ENCODE assay signal across 17 cellular contexts in genomic region chr22:27203276-27203660, GRCh38.
A peak's percentile ranks its signal among the peaks of the same experiment; 100 is the strongest.
DNase-seq lines count a peak whose midpoint lies in the region; TF ChIP-seq lines count a peak whose summit lies in the region.
"Had no signal": no experiment of that assay in that cellular context is flagged by ENCODE, and none has a peak within 500 bp of the region (broad histone marks: within the 10 kb centered on the region; RNA-seq: fewer than 3 reads in every experiment).

No MANE protein-coding gene starts in this region.

- H3K36me3 ChIP-seq in mammary epithelial cell (ENCODE audit: insufficient read depth, low read length): no peaks in the 10 kb centered on the region
- H3K36me3 ChIP-seq in mesenchymal stem cell (ENCODE audit: control insufficient read depth in 1 of 2, insufficient read depth in 2 of 2, low read depth in 1 of 2, low read length in 2 of 2): no peaks in the 10 kb centered on the region
- H3K36me3 ChIP-seq in smooth muscle cell (ENCODE audit: low read depth): no peaks in the 10 kb centered on the region
- H3K36me3 ChIP-seq in suprapubic skin: no peaks in the 10 kb centered on the region
- H3K36me3 ChIP-seq: adrenal gland, BE2C, heart left ventricle had no signal

- peak overlapping the region; percentile 91 for H4K91ac ChIP-seq in mesenchymal stem cell (ENCODE audit: low read length)

- TF ChIP-seq EP300 in suprapubic skin (IDR thresholded peaks at IDR 0.05): no peak

- in situ Hi-C loops in mammary epithelial cell (cut with MboI; ENCODE audit: low sequenced_read_pairs in 2 of 2): no loop called here

- H3K27me3 ChIP-seq in mammary epithelial cell (ENCODE audit: insufficient read depth, low read length) (no peaks in the 10 kb centered on the region), mesenchymal stem cell (ENCODE audit: control insufficient read depth in 1 of 2, insufficient read depth in 1 of 2, low read length in 2 of 2) (peaks cover 0 to 56% of the 10 kb centered on the region in 2 experiments), smooth muscle cell (ENCODE audit: low read depth) (no peaks in the 10 kb centered on the region), suprapubic skin (no peaks in the 10 kb centered on the region)
- H3K27me3 ChIP-seq: BE2C had no signal

- H3K18ac ChIP-seq in mesenchymal stem cell (ENCODE audit: low read depth in 1 of 2, low read length in 2 of 2): peak overlapping the region; percentile 76 to 77

- H3K9ac ChIP-seq in mammary epithelial cell (ENCODE audit: insufficient read depth, low read length) (no peak overlapping the region), mesenchymal stem cell (ENCODE audit: low read length) (peak overlapping the region; percentile 43), smooth muscle cell (ENCODE audit: low read depth) (no peak overlapping the region)

- peak overlapping the region; percentile 78 for H2BK5ac ChIP-seq in mesenchymal stem cell (ENCODE audit: low read depth, low read length, poor library complexity, severe bottlenecking)

- peak overlapping the region in 1 of 2 experiments; percentile 29 for H3K23ac ChIP-seq in mesenchymal stem cell (ENCODE audit: low read length in 2 of 2)

- no TSS peak for BruUV-seq in mammary epithelial cell (replicated peaks; lab: Mats Ljungman, UMichigan)

- TF ChIP-seq CTCF in HFFc6 (IDR thresholded peaks at IDR 0.05) (no peak), mammary epithelial cell (conservative IDR thresholded peaks at IDR 0.05 in 1 of 2, IDR thresholded peaks at IDR 0.05 in 1 of 2; ENCODE audit: extremely low read depth in 1 of 2, insufficient read depth in 1 of 2, low read depth in 1 of 2, low read length in 2 of 2) (no peak), smooth muscle cell (IDR thresholded peaks at IDR 0.05; ENCODE audit: borderline replicate concordance, insufficient read depth, poor library complexity, severe bottlenecking) (no peak), suprapubic skin (IDR thresholded peaks at IDR 0.05) (no peak)

- H4K20me1 ChIP-seq in mammary epithelial cell (ENCODE audit: insufficient read depth, low read length) (no peaks in the 10 kb centered on the region), smooth muscle cell (ENCODE audit: low read depth) (no peaks in the 10 kb centered on the region)

- 100% methylated on average over 2 of the region's 2 CpGs for WGBS in mammary epithelial cell (ENCODE audit: low coverage, missing lambda C conversion rate)
- 58% methylated on average over 1 of the region's 2 CpGs for WGBS in mesenchymal stem cell
- 71% methylated on average over 2 of the region's 2 CpGs for WGBS in smooth muscle cell (ENCODE audit: low lambda C conversion rate)
- WGBS in suprapubic skin: 63% methylated on average over 2 of the region's 2 CpGs

- peak overlapping the region; percentile 70 for H2AK5ac ChIP-seq in mesenchymal stem cell (ENCODE audit: low read length, severe bottlenecking)

- dilution Hi-C loops in mammary epithelial cell (cut with HindIII; ENCODE audit: low sequenced_read_pairs): no loop called here

- peak overlapping the region; percentile 57 for H3K4me2 ChIP-seq in mammary epithelial cell (ENCODE audit: insufficient read depth, low read depth, low read length)
- H3K4me2 ChIP-seq in mesenchymal stem cell (ENCODE audit: low read length, poor library complexity, severe bottlenecking): no peak overlapping the region
- peak overlapping the region; percentile 62 for H3K4me2 ChIP-seq in smooth muscle cell

- peak overlapping the region; percentile 79; the same call in 1 of the 2 replicates for H3K27ac Mint-ChIP-seq in HFFc6
- H3K27ac Mint-ChIP-seq: activated CD8-positive, alpha-beta T cell treated with anti-CD3 and anti-CD28 coated beads for 36 hours; activated T-helper 1 cell treated with anti-CD3 and anti-CD28 coated beads, Interleukin-12 subunit alpha, Interleukin-12 subunit beta, Interleukin-2, Interleukin-4 antibody, amounts not matched to agents 30 ng/mL and 10 ng/mL and 1 ng/mL, durations not matched to agents 14 hours and 24 hours and 36 hours had no signal

- H2AFZ ChIP-seq in mammary epithelial cell (ENCODE audit: low read depth, low read length) (no peak overlapping the region), mesenchymal stem cell (ENCODE audit: low read depth, low read length) (no peak overlapping the region), smooth muscle cell (ENCODE audit: low read depth) (no peak overlapping the region)

- no peak for DNase-seq in HFFc6
- DNase-seq in mammary epithelial cell: no peak
- no peak for DNase-seq in mesenchymal stem cell
- DNase-seq in smooth muscle cell (lab: John Stamatoyannopoulos, UW; ENCODE audit: unreplicated experiment): no peak
- no peak for DNase-seq in effector CD8-positive, alpha-beta T cell (lab: John Stamatoyannopoulos, UW)
- no peak for DNase-seq in COLO829 (ENCODE audit: low spot score)
- no peak for DNase-seq in suprapubic skin (ENCODE audit: low spot score in 2 of 2)
- DNase-seq in CD1c-positive myeloid dendritic cell (ENCODE audit: extremely low spot score): no peak
- DNase-seq: activated CD8-positive, alpha-beta T cell treated with anti-CD3 and anti-CD28 coated beads for 36 hours; cerebellar nuclear complex; DMS53; NCI-H187 treated with DMSO at 0.1 percent for 48 hours; NCI-H510A treated with DMSO at 0.1 percent for 48 hours had no signal

- H3K36me3 Mint-ChIP-seq in HFFc6 (ENCODE audit: low read depth): no peaks in the 10 kb centered on the region

- H3K79me1 ChIP-seq in mesenchymal stem cell (replicated peaks; ENCODE audit: low read length, poor library complexity, severe bottlenecking): no peaks in the 10 kb centered on the region

- H3K4me1 ChIP-seq in mammary epithelial cell (ENCODE audit: insufficient read depth, low read length) (peaks cover 11% of the 10 kb centered on the region), mesenchymal stem cell (ENCODE audit: control insufficient read depth, insufficient read depth, low read depth, low read length) (peaks cover 15% of the 10 kb centered on the region), smooth muscle cell (ENCODE audit: low read depth) (peaks cover 24% of the 10 kb centered on the region), suprapubic skin (peaks cover 15% of the 10 kb centered on the region)
- H3K4me1 ChIP-seq: adrenal gland, BE2C had no signal

- intact Hi-C loops in mammary epithelial cell (cut with micrococcal nuclease): loop anchor here (10.0 kb wide), 1 partner anchor 602 kb away; the partner anchor contains the start of gene MN1

- H3K79me2 ChIP-seq in mammary epithelial cell (ENCODE audit: insufficient read depth, low read length): no peaks in the 10 kb centered on the region
- no peaks in the 10 kb centered on the region for H3K79me2 ChIP-seq in smooth muscle cell (ENCODE audit: low read depth)

- CTCF ChIA-PET in mammary epithelial cell (lab: Charles Lee; ENCODE audit: low non-redundant PET): no interaction called here

- peak overlapping the region; percentile 97 for H2BK120ac ChIP-seq in mesenchymal stem cell (ENCODE audit: low read depth, low read length)

- H3K4me3 ChIP-seq in mammary epithelial cell (replicated peaks in 1 of 3; ENCODE audit: insufficient read depth in 1 of 3, low read depth in 2 of 3, low read length in 3 of 3) (no peak overlapping the region), mesenchymal stem cell (ENCODE audit: insufficient read depth in 1 of 2, low read depth in 1 of 2, low read length in 2 of 2) (peak overlapping the region in 1 of 2 experiments; percentile 56), smooth muscle cell (no peak overlapping the region), suprapubic skin (no peak overlapping the region)
- H3K4me3 ChIP-seq: adrenal gland, heart left ventricle had no signal

- H4K8ac ChIP-seq in mesenchymal stem cell (ENCODE audit: low read length): peak overlapping the region; percentile 87

- peaks cover 7% of the 10 kb centered on the region for H3K27me3 Mint-ChIP-seq in HFFc6 (ENCODE audit: insufficient read depth)

- no peak overlapping the region for H2BK15ac ChIP-seq in mesenchymal stem cell (ENCODE audit: low read depth, poor library complexity, severe bottlenecking)

- H3K14ac ChIP-seq in mesenchymal stem cell (ENCODE audit: low read length in 2 of 2): peak overlapping the region in 1 of 2 experiments; percentile 13

- no peaks in the 10 kb centered on the region for H3K9me3 Mint-ChIP-seq in HFFc6
- H3K9me3 Mint-ChIP-seq: activated CD8-positive, alpha-beta T cell treated with anti-CD3 and anti-CD28 coated beads for 36 hours; activated T-helper 1 cell treated with anti-CD3 and anti-CD28 coated beads, Interleukin-12 subunit alpha, Interleukin-12 subunit beta, Interleukin-2, Interleukin-4 antibody, amounts not matched to agents 30 ng/mL and 10 ng/mL and 1 ng/mL, durations not matched to agents 14 hours and 24 hours and 36 hours had no signal

- H3F3A ChIP-seq in smooth muscle cell (ENCODE audit: low read depth): no peaks in the 10 kb centered on the region

- H3K4me1 Mint-ChIP-seq in HFFc6 (ENCODE audit: low read depth): peaks cover 41% of the 10 kb centered on the region

- H3K9me3 ChIP-seq in mammary epithelial cell (replicated peaks; ENCODE audit: insufficient read depth, low read length) (no peaks in the 10 kb centered on the region), mesenchymal stem cell (ENCODE audit: control insufficient read depth, low read length) (no peaks in the 10 kb centered on the region), smooth muscle cell (replicated peaks; ENCODE audit: low read depth) (no peaks in the 10 kb centered on the region), suprapubic skin (no peaks in the 10 kb centered on the region)
- H3K9me3 ChIP-seq: adrenal gland, BE2C, heart left ventricle had no signal

- H2BK12ac ChIP-seq in mesenchymal stem cell (ENCODE audit: low read length in 2 of 2): peak overlapping the region; percentile 86 to 97

- H3K4me3 Mint-ChIP-seq in HFFc6: peak overlapping the region; percentile 78
- H3K4me3 Mint-ChIP-seq: activated CD8-positive, alpha-beta T cell treated with anti-CD3 and anti-CD28 coated beads for 36 hours; activated T-helper 1 cell treated with anti-CD3 and anti-CD28 coated beads, Interleukin-12 subunit alpha, Interleukin-12 subunit beta, Interleukin-2, Interleukin-4 antibody, amounts not matched to agents 30 ng/mL and 10 ng/mL and 1 ng/mL, durations not matched to agents 14 hours and 24 hours and 36 hours had no signal

- H3K27ac ChIP-seq in mammary epithelial cell (ENCODE audit: insufficient read depth, low read depth, low read length) (no peak overlapping the region), mesenchymal stem cell (ENCODE audit: low read length, poor library complexity, severe bottlenecking) (peak overlapping the region; percentile 94), smooth muscle cell (ENCODE audit: low read depth) (peak overlapping the region; percentile 89), suprapubic skin (no peak overlapping the region)

- no peak for TF ChIP-seq POLR2A in suprapubic skin (IDR thresholded peaks at IDR 0.05)

- peak overlapping the region; percentile 62 to 73 for H3K4ac ChIP-seq in mesenchymal stem cell (ENCODE audit: low read depth in 1 of 2, low read length in 2 of 2)

Comparison
In these comparisons a context has a peak if more than half of its experiments do, and no peak if none do; other contexts are left out.
1. H3K27ac ChIP-seq: peak in mesenchymal stem cell (single experiment) and smooth muscle cell (single experiment); none in mammary epithelial cell (single experiment) and suprapubic skin (single experiment).